1 cellular context compared by ENCODE assay signal in genomic region chr18:58676270-58676669, GRCh38.
A peak's percentile ranks its signal among the peaks of the same experiment; 100 is the strongest.
TF ChIP-seq lines count a peak whose summit lies in the region.

No MANE protein-coding gene starts in this region.

TF ChIP-seq in GM12878, 131 proteins besides CTCF, POLR2A, EP300 and RAD21:
- peak; percentile 8 for TF ChIP-seq USF1 (IDR thresholded peaks at IDR 0.05; ENCODE audit: borderline replicate concordance, extremely low read length, insufficient read depth, low read depth, low read length)
- no peak for TF ChIP-seq ESRRA (IDR thresholded peaks at IDR 0.05; ENCODE audit: low read length)
- TF ChIP-seq BCL11A (IDR thresholded peaks at IDR 0.05; ENCODE audit: low read depth, low read length): no peak
- TF ChIP-seq POLR2AphosphoS5 (IDR thresholded peaks at IDR 0.05; ENCODE audit: low read length): 0 out of 2 replicates have a peak, but pooled peaks have one; percentile 39
- TF ChIP-seq RAD51 (IDR thresholded peaks at IDR 0.05): peak; percentile 47; the same call in 1 of the 2 replicates
